8 cellular contexts compared by ENCODE assay signal in genomic region chr19:58380736-58381459, GRCh38.
DNase-seq lines count a peak whose midpoint lies in the region; ATAC-seq, FAIRE-seq and TF ChIP-seq lines count a peak whose summit lies in the region.

ZNF837 (minus strand) TSS chr19:58381030; CDS start chr19:58369332, 11,698 bp downstream.

- no peaks in the 10 kb centered on the region for H3K9me3 Mint-ChIP-seq in nephron

- no peaks in the 10 kb centered on the region for H3K36me3 Mint-ChIP-seq in nephron (ENCODE audit: low read depth)

- H3F3A ChIP-seq in MM.1S (ENCODE audit: insufficient read depth, low read length) = no peaks in the 10 kb centered on the region

- peak; percentile 99 for FAIRE-seq in G401.6 (lab: Jason Lieb, UNC)

- peak within 1 kb of the TSS; percentile 90 to 96 (median 91) for H3K4me3 Mint-ChIP-seq in nephron

- H4K20me1 ChIP-seq in MM.1S (ENCODE audit: insufficient read depth, low read length) = no peaks in the 10 kb centered on the region

- no peaks in the 10 kb centered on the region for H3K27me3 ChIP-seq in MM.1S (replicated peaks; ENCODE audit: insufficient read depth, low read length)

- peak within 1 kb of the TSS; percentile 71; the same call in 1 of the 2 replicates for H3K27ac ChIP-seq in MM.1S (ENCODE audit: low read length)

- TF ChIP-seq CTCF in MM.1S (IDR thresholded peaks at IDR 0.05; ENCODE audit: low read length) = no peak
- TF ChIP-seq CTCF in nephron (IDR thresholded peaks at IDR 0.05; ENCODE audit: unreplicated experiment in 3 of 3) = no peak

- H3K4me3 ChIP-seq in MM.1S (ENCODE audit: low read length) = peak within 1 kb of the TSS; percentile 76

- H3K36me3 ChIP-seq in MM.1S (replicated peaks; ENCODE audit: insufficient read depth, low read length) = no peaks in the 10 kb centered on the region

- no peaks in the 10 kb centered on the region for H3K9me3 ChIP-seq in MM.1S (replicated peaks; ENCODE audit: insufficient read depth, low read length)

- ATAC-seq in stimulated activated naive CD8-positive, alpha-beta T cell treated with anti-CD3 and anti-CD28 coated beads, Interleukin-15, Interleukin-2, amounts not matched to agents 100 U/mL and 50 U/mL, for 24 hours = peak; percentile 88

- peak within 1 kb of the TSS; percentile 89 to 98 (median 94) for H3K27ac Mint-ChIP-seq in nephron

- H3K79me2 ChIP-seq in MM.1S (ENCODE audit: low read length) = no peaks in the 10 kb centered on the region

- H3K4me2 ChIP-seq in MM.1S (ENCODE audit: low read depth, low read length) = peak within 1 kb of the TSS; percentile 96

- H3K9ac ChIP-seq in MM.1S (ENCODE audit: low read length) = peak within 1 kb of the TSS; percentile 82

- H2AFZ ChIP-seq in MM.1S (ENCODE audit: low read length) = peak within 1 kb of the TSS; percentile 96

- no peaks in the 10 kb centered on the region for H3K27me3 Mint-ChIP-seq in nephron (ENCODE audit: low read depth)

- H3K9me2 ChIP-seq in MM.1S (replicated peaks; ENCODE audit: insufficient read depth, low read length) = no peaks in the 10 kb centered on the region

- peaks cover 18% of the 10 kb centered on the region for H3K4me1 Mint-ChIP-seq in nephron

- H3K4me1 ChIP-seq in MM.1S (ENCODE audit: low read length) = 0 out of 2 replicates have a peak, but pooled peaks cover 6% of the 10 kb centered on the region

- DNase-seq in HCEC 1CT (peak; percentile 100), MM.1S (peak; percentile 100), SHP77 treated with DMSO at 0.1 percent for 48 hours (lab: John Stamatoyannopoulos, UW) (peak; percentile 99), activated gamma-delta T cell treated with Interleukin-2 at 50 U/mL for 16 hours (peak; percentile 97), fibroblast of the conjunctiva (ENCODE audit: low read depth) (peak; percentile 100)
- peak; percentile 96 for DNase-seq in stimulated activated naive CD8-positive, alpha-beta T cell treated with anti-CD3 and anti-CD28 coated beads, Interleukin-15, Interleukin-2, amounts not matched to agents 100 U/mL and 50 U/mL, for 24 hours

Comparison
In these comparisons a context has a peak if more than half of its experiments do, and no peak if none do; other contexts are left out.
1. Peak in every context shown above with its lines: DNase-seq, ATAC-seq, H3K4me3 ChIP-seq and H3K27ac ChIP-seq.